ENCODE assay signal across 8 cellular contexts in the genomic region with DNA sequence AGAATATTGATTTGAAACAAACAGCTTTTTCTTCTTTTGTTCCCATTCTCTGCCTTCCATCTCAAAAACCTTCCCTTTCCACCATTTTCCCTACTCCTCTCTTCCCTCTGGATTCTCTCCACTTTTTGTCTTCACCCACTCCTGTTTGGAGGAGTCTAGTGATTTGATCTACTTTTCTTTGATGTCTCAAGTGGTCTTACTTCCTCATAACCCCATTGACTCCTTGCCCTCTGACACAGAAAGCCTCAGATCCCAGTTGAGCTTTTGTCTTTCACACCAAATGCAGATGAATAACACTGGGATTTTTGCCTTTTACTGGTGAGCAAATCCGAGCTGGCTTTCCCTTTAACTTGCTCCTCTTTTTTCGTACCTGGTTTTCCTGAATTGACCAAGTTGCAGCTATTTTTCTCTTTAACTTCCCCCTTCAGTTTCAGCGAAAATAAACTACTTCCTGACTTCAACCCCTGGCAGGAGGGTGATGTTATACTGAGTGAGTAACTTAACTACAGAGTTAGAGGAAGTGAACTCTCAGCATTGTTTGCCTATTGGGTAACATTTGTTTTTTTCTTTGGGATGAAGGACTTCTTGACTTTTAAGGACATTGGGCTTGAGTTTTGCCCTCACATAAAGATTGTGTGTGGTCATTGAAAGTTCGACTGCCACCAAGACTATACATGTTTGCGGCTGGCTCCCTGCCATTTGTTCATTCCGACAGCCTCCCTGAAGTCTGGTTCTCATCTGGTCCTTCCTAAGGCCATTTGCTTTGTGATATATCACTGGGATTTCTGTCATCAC.
A peak's percentile ranks its signal among the peaks of the same experiment; 100 is the strongest.
DNase-seq lines count a peak whose midpoint lies in the region; ATAC-seq and TF ChIP-seq lines count a peak whose summit lies in the region.

No MANE protein-coding gene starts in this region.

- peak; percentile 64 for DNase-seq in epithelial cell of proximal tubule (ENCODE audit: low read depth)
- DNase-seq in psoas muscle, result no peak
- DNase-seq in activated CD4-positive, alpha-beta memory T cell treated with anti-CD3 and anti-CD28 coated beads for 36 hours, result no peak
- no peak for DNase-seq in NCI-H2196 (lab: John Stamatoyannopoulos, UW; ENCODE audit: unreplicated experiment)
- DNase-seq in cerebellum (ENCODE audit: low spot score), result no peak

- peaks cover 5% of the 10 kb centered on the region for H3K4me1 ChIP-seq in rectal smooth muscle tissue (ENCODE audit: control insufficient read depth, insufficient read depth, low read length)
- peaks cover 5% of the 10 kb centered on the region for H3K4me1 ChIP-seq in psoas muscle

- H3K27me3 ChIP-seq in rectal smooth muscle tissue (ENCODE audit: control insufficient read depth, insufficient read depth, low read length) (no peaks in the 10 kb centered on the region), psoas muscle (ENCODE audit: insufficient read depth in 3 of 3, low read length in 2 of 3) (no peaks in the 10 kb centered on the region)

- peaks cover 4 to 16% (median 6%) of the 10 kb centered on the region in 3 donors for H3K4me1 Mint-ChIP-seq in IgD-negative memory B cell
- H3K4me1 Mint-ChIP-seq in activated CD4-positive, alpha-beta memory T cell treated with anti-CD3 and anti-CD28 coated beads for 36 hours (ENCODE audit: low read depth), result no peaks in the 10 kb centered on the region

- H3K36me3 ChIP-seq in rectal smooth muscle tissue (ENCODE audit: control insufficient read depth, insufficient read depth, low read length) (no peaks in the 10 kb centered on the region), psoas muscle (ENCODE audit: insufficient read depth in 1 of 2, low read depth in 1 of 2) (no peaks in the 10 kb centered on the region)

- H3K9me3 Mint-ChIP-seq in IgD-negative memory B cell, result peaks cover 0 to 4% (median 3%) of the 10 kb centered on the region in 3 donors
- H3K9me3 Mint-ChIP-seq in activated CD4-positive, alpha-beta memory T cell treated with anti-CD3 and anti-CD28 coated beads for 36 hours, result no peaks in the 10 kb centered on the region

- CTCF ChIA-PET in activated CD4-positive, alpha-beta memory T cell treated with anti-CD3 and anti-CD28 coated beads for 36 hours (lab: Charles Lee), result no interaction called here

- whole genome bisulfite sequencing in psoas muscle, 3 donors, result 47 to 53% (median 51%) methylated on average over 6 of the region's 6 CpGs

- peaks cover 2% of the 10 kb centered on the region for H3K36me3 Mint-ChIP-seq in IgD-negative memory B cell
- no peaks in the 10 kb centered on the region for H3K36me3 Mint-ChIP-seq in activated CD4-positive, alpha-beta memory T cell treated with anti-CD3 and anti-CD28 coated beads for 36 hours

- H3K27me3 Mint-ChIP-seq in IgD-negative memory B cell, result no peaks in the 10 kb centered on the region
- H3K27me3 Mint-ChIP-seq in activated CD4-positive, alpha-beta memory T cell treated with anti-CD3 and anti-CD28 coated beads for 36 hours, result no peaks in the 10 kb centered on the region

- peak overlapping the region in 3 of 4 donors; percentile 62 to 78 (median 76) for H3K4me3 Mint-ChIP-seq in IgD-negative memory B cell
- no peak overlapping the region for H3K4me3 Mint-ChIP-seq in activated CD4-positive, alpha-beta memory T cell treated with anti-CD3 and anti-CD28 coated beads for 36 hours

- no peak for TF ChIP-seq CTCF in epithelial cell of proximal tubule (conservative IDR thresholded peaks at IDR 0.05; ENCODE audit: low read depth, low read length)
- TF ChIP-seq CTCF in psoas muscle (IDR thresholded peaks at IDR 0.05), result no peak

- peak; percentile 63 for ATAC-seq in GM19035 (IDR thresholded peaks at IDR 0.05; ENCODE audit: unreplicated experiment)
- no peak for ATAC-seq in psoas muscle

- POLR2A ChIA-PET in activated CD4-positive, alpha-beta memory T cell treated with anti-CD3 and anti-CD28 coated beads for 36 hours (lab: Charles Lee), result no interaction called here

- intact Hi-C loops in psoas muscle (cut with DNase I), result no loop called here
- intact Hi-C loops in activated CD4-positive, alpha-beta memory T cell treated with anti-CD3 and anti-CD28 coated beads for 36 hours (cut with micrococcal nuclease), result no loop called here

- peak overlapping the region in 1 of 3 donors; percentile 71 for H3K27ac Mint-ChIP-seq in IgD-negative memory B cell
- H3K27ac Mint-ChIP-seq in activated CD4-positive, alpha-beta memory T cell treated with anti-CD3 and anti-CD28 coated beads for 36 hours, result no peak overlapping the region

- no peak overlapping the region for H3K9ac ChIP-seq in rectal smooth muscle tissue (ENCODE audit: low read length)

- H3K27ac ChIP-seq in rectal smooth muscle tissue (ENCODE audit: low read depth, low read length) (no peak overlapping the region), psoas muscle (no peak overlapping the region)

- H3K4me3 ChIP-seq in epithelial cell of proximal tubule (ENCODE audit: low read depth, low read length) (no peak overlapping the region), rectal smooth muscle tissue (ENCODE audit: low read length) (peak overlapping the region; percentile 6), psoas muscle (no peak overlapping the region)

- H3K9me3 ChIP-seq in psoas muscle, result no peaks in the 10 kb centered on the region
